In genomic region chr2:74181739-74182138, GRCh38 we compare ENCODE assay signal across 8 cellular contexts. TPM values are rescaled to one million over a fixed set of nuclear protein-coding genes. Genes with fewer than 3 reads are reported as not detected.
A peak's percentile ranks its signal among the peaks of the same experiment; 100 is the strongest.
DNase-seq lines count a peak whose midpoint lies in the region; ATAC-seq and TF ChIP-seq lines count a peak whose summit lies in the region.

No MANE protein-coding gene starts in this region.

- intact Hi-C loops in Right ventricle myocardium inferior (cut with DNase I) = no loop called here

- no peak overlapping the region for H3K4me3 ChIP-seq in right atrium auricular region

- no peaks in the 10 kb centered on the region for H3K36me3 ChIP-seq in right atrium auricular region

- ATAC-seq in Right ventricle myocardium inferior (peak; percentile 11), HG03460 (IDR thresholded peaks at IDR 0.05; ENCODE audit: unreplicated experiment) (peak; percentile 29), foreskin keratinocyte (no peak)

- H3K27me3 ChIP-seq in right atrium auricular region = no peaks in the 10 kb centered on the region
- H3K27me3 ChIP-seq in foreskin keratinocyte = no peaks in the 10 kb centered on the region

- H3K4me1 ChIP-seq in right atrium auricular region (peaks cover 0 to 11% of the 10 kb centered on the region in 2 donors), foreskin keratinocyte (no peaks in the 10 kb centered on the region)

- DNase-seq in Right ventricle myocardium inferior (ENCODE audit: missing footprints) = no peak
- DNase-seq in right atrium auricular region (ENCODE audit: low spot score) = no peak
- DNase-seq in SKM-1 treated with dmso at 0.1 percent for 144 hours (lab: John Stamatoyannopoulos, UW; ENCODE audit: unreplicated experiment) = peak; percentile 96
- peak; percentile 89 for DNase-seq in medulla oblongata (ENCODE audit: extremely low spot score)
- no peak for DNase-seq in NCI-H1930 (lab: John Stamatoyannopoulos, UW)
- no peak for DNase-seq in foreskin keratinocyte
- DNase-seq in activated naive CD4-positive, alpha-beta T cell treated with Interleukin-2 at 50 U/mL for 16 hours = no peak

- H3K27ac ChIP-seq in right atrium auricular region = no peak overlapping the region
- no peak overlapping the region for H3K27ac ChIP-seq in foreskin keratinocyte

- no peaks in the 10 kb centered on the region for H3K9me3 ChIP-seq in right atrium auricular region

- TF ChIP-seq CTCF in right atrium auricular region (IDR thresholded peaks at IDR 0.05) = no peak
- no peak for TF ChIP-seq CTCF in foreskin keratinocyte (conservative IDR thresholded peaks at IDR 0.05)

RNA-seq across cellular contexts. Expression of gene MOB1A, which starts 3.1 kb away (rescaled TPM):
- 59.3 TPM for total RNA-seq in Right ventricle myocardium inferior
- total RNA-seq in right atrium auricular region = 10 to 100 TPM; 47.8 TPM
- total RNA-seq in foreskin keratinocyte = 113 and 116 TPM in 2 replicates
- 32.8 and 39.5 TPM in 2 replicates for polyA plus RNA-seq in foreskin keratinocyte

RNA-seq across cellular contexts. Expression of gene MTHFD2, which starts 16.7 kb away (rescaled TPM):
- total RNA-seq in Right ventricle myocardium inferior = 24.2 TPM
- 10 to 100 TPM; 12.9 to 15.8 TPM for total RNA-seq in right atrium auricular region
- total RNA-seq in foreskin keratinocyte = 121 and 154 TPM in 2 replicates
- polyA plus RNA-seq in foreskin keratinocyte = 85.6 and 90.9 TPM in 2 replicates

RNA-seq across cellular contexts. Expression of gene BOLA3, which starts 34.0 kb away (rescaled TPM):
- total RNA-seq in Right ventricle myocardium inferior = 88.4 TPM
- 100 to 1,000 TPM in 1 of 2 donors, 10 to 100 TPM in 1; 60.4 to 174 TPM for total RNA-seq in right atrium auricular region
- 106 and 107 TPM in 2 replicates for total RNA-seq in foreskin keratinocyte
- 153 and 167 TPM in 2 replicates for polyA plus RNA-seq in foreskin keratinocyte

Comparison
In these comparisons a context has a peak if more than half of its experiments do, and no peak if none do; other contexts are left out.
1. DNase-seq: peak in SKM-1 treated with dmso at 0.1 percent for 144 hours (single experiment) and medulla oblongata (single experiment); none in Right ventricle myocardium inferior (single experiment), right atrium auricular region (single experiment), NCI-H1930 (0 of 2), foreskin keratinocyte (0 of 2) and activated naive CD4-positive, alpha-beta T cell treated with Interleukin-2 at 50 U/mL for 16 hours (single experiment).